In the genomic region with DNA sequence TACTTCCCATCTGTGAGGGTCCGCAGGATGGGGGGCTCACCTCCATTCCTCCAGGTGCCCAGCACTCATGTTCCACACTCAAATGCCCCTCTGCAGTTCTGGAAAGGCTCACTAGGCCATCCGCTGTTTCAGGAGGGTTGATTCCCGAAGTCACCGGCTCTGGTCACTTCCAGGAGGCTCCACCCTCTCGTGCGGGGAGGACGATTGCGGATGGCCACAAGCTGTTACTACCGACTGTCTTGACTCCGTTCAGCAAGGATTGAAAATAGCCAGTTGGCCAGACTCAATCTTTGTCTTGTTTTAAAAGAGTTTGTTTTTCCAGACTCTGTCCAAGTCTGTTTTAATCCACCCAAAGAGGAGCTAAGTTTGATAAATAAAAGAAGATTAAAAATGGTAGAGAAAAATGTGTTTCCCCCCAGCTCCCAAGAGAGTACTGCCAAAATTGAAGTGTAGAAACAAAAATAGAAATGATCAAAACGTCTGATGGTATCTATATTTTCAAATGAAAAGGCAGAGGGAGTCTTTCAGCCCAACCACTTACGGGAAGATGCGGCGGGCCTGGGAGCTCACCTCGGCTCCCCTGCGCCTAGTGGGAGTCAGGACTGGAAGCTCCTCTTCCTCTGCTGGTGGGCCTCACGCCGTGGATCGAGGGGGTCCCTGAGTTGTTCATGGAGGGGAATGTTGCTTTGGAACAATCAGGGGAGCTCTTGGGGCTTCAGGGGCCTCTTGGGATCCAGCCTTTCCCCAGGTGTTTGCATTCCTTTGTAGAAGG, we compare ENCODE assay signal across 7 cellular contexts.
"Had no signal": no experiment of that assay in that cellular context is flagged by ENCODE, and none has a peak within 500 bp of the region (broad histone marks: within the 10 kb centered on the region; RNA-seq: fewer than 3 reads in every experiment).

No MANE protein-coding gene starts in this region.

- H3K27ac Mint-ChIP-seq: GM23338, H9, HFFc6 had no signal

- H3K9me3 Mint-ChIP-seq: GM23338, H9 had no signal

- H3K4me2 ChIP-seq: GM23338 had no signal

- H3K4me3 ChIP-seq: GM23338, K562 had no signal

- ATAC-seq: GM23338, K562 had no signal

- H3K4me3 Mint-ChIP-seq: GM23338, H9, HFFc6 had no signal

- DNase-seq: H9, HCEC 1CT, HFFc6, IMR-90, KG1 had no signal
